ENCODE assay signal across 12 cellular contexts in genomic region chr10:122407375-122408125, GRCh38. TPM values are rescaled to one million over a fixed set of nuclear protein-coding genes. Genes with fewer than 3 reads are reported as not detected.
DNase-seq lines count a peak whose midpoint lies in the region; ATAC-seq and TF ChIP-seq lines count a peak whose summit lies in the region.
"Had no signal": no experiment of that assay in that cellular context is flagged by ENCODE, and none has a peak within 500 bp of the region (broad histone marks: within the 10 kb centered on the region; RNA-seq: fewer than 3 reads in every experiment).

No MANE protein-coding gene starts in this region.

- no peaks in the 10 kb centered on the region for H3K9me3 Mint-ChIP-seq in CD4-positive, CD25-positive, alpha-beta regulatory T cell

- H3K4me1 Mint-ChIP-seq in CD4-positive, CD25-positive, alpha-beta regulatory T cell, result peaks cover 39 to 56% (median 51%) of the 10 kb centered on the region in 4 donors

- H3K27me3 Mint-ChIP-seq in CD4-positive, CD25-positive, alpha-beta regulatory T cell, result no peaks in the 10 kb centered on the region

- peak overlapping the region; percentile 68 for H3K27ac ChIP-seq in CD4-positive, CD25-positive, alpha-beta regulatory T cell (ENCODE audit: insufficient read depth, low read length, poor library complexity, severe bottlenecking)
- H3K27ac ChIP-seq in dorsolateral prefrontal cortex, result peak overlapping the region in 58 of 59 donors; percentile 11 to 88 (median 74)
- peak overlapping the region; percentile 11 for H3K27ac ChIP-seq in skeletal muscle tissue (ENCODE audit: low read depth, low read length)
- H3K27ac ChIP-seq: ascending aorta had no signal

- H3K27me3 ChIP-seq in CD4-positive, CD25-positive, alpha-beta regulatory T cell (ENCODE audit: control insufficient read depth, insufficient read depth, low read length), result no peaks in the 10 kb centered on the region
- H3K27me3 ChIP-seq in dorsolateral prefrontal cortex (no peaks in the 10 kb centered on the region), skeletal muscle tissue (ENCODE audit: control insufficient read depth in 3 of 3, insufficient read depth in 3 of 3, low read length in 3 of 3) (no peaks in the 10 kb centered on the region)
- H3K27me3 ChIP-seq: ascending aorta had no signal

- peak overlapping the region; percentile 46 to 88 (median 86) for H3K27ac Mint-ChIP-seq in CD4-positive, CD25-positive, alpha-beta regulatory T cell

- H3K36me3 ChIP-seq in CD4-positive, CD25-positive, alpha-beta regulatory T cell (ENCODE audit: control insufficient read depth, insufficient read depth, low read length), result peaks cover 25% of the 10 kb centered on the region
- H3K36me3 ChIP-seq in skeletal muscle tissue (ENCODE audit: control insufficient read depth in 3 of 3, insufficient read depth in 3 of 3, low read length in 3 of 3), result peaks cover 3 to 26% (median 12%) of the 10 kb centered on the region in 3 donors

- H3K4me3 ChIP-seq in CD4-positive, CD25-positive, alpha-beta regulatory T cell (ENCODE audit: low read depth, low read length), result peak overlapping the region; percentile 41
- peak overlapping the region in 1 of 59 donors; percentile 6 for H3K4me3 ChIP-seq in dorsolateral prefrontal cortex
- no peak overlapping the region for H3K4me3 ChIP-seq in skeletal muscle tissue (ENCODE audit: low read length in 3 of 3)
- H3K4me3 ChIP-seq: ascending aorta had no signal

- H3K9ac ChIP-seq in skeletal muscle tissue (ENCODE audit: low read depth in 1 of 3, low read length in 3 of 3), result no peak overlapping the region

- no peak for TF ChIP-seq CTCF in dorsolateral prefrontal cortex (IDR thresholded peaks at IDR 0.05 in 54 of 56, conservative IDR thresholded peaks at IDR 0.05 in 2 of 56; ENCODE audit: low read depth in 1 of 56, partially characterized antibody in 56 of 56)

- intact Hi-C loops in dorsolateral prefrontal cortex (cut with DNase I), result no loop called here

- peak; percentile 23 to 72 (median 67) for DNase-seq in CD4-positive, CD25-positive, alpha-beta regulatory T cell
- peak; percentile 8 to 82 for DNase-seq in activated CD4-positive, alpha-beta T cell treated with anti-CD3 and anti-CD28 coated beads for 4 hours
- DNase-seq in dorsolateral prefrontal cortex (peak in 5 of 10 donors; percentile 49 to 76 (median 62)), NAMALWA (ENCODE audit: low spot score) (no peak)
- no peak for DNase-seq in NK-92 treated with Interleukin-12 subunit alpha and Interleukin-12 subunit beta, amount 100 ng/mL, for 24 hours (lab: John Stamatoyannopoulos, UW)
- DNase-seq: NCI-H187 treated with DMSO at 0.1 percent for 48 hours had no signal

- peak; percentile 37 to 77 for ATAC-seq in CD4-positive, CD25-positive, alpha-beta regulatory T cell (ENCODE audit: low read depth in 2 of 2)
- ATAC-seq in GM21526 (IDR thresholded peaks at IDR 0.05; ENCODE audit: low FRiP score, unreplicated experiment), result no peak
- ATAC-seq in GM21717 (IDR thresholded peaks at IDR 0.05; ENCODE audit: unreplicated experiment), result no peak

- H3K36me3 Mint-ChIP-seq in CD4-positive, CD25-positive, alpha-beta regulatory T cell, result peaks cover 43% of the 10 kb centered on the region

- peaks cover 49% of the 10 kb centered on the region for H3K4me1 ChIP-seq in CD4-positive, CD25-positive, alpha-beta regulatory T cell (ENCODE audit: control insufficient read depth, insufficient read depth, low read length, poor library complexity, severe bottlenecking)
- H3K4me1 ChIP-seq in skeletal muscle tissue (ENCODE audit: control insufficient read depth in 3 of 3, insufficient read depth in 3 of 3, low read length in 3 of 3), result no peaks in the 10 kb centered on the region
- H3K4me1 ChIP-seq: ascending aorta had no signal

- H3K9me3 ChIP-seq in CD4-positive, CD25-positive, alpha-beta regulatory T cell (ENCODE audit: control insufficient read depth in 2 of 2, low read length in 2 of 2), result no peaks in the 10 kb centered on the region
- no peaks in the 10 kb centered on the region for H3K9me3 ChIP-seq in skeletal muscle tissue (ENCODE audit: control insufficient read depth in 3 of 3, low read length in 3 of 3)
- H3K9me3 ChIP-seq: ascending aorta had no signal

- H3K4me3 Mint-ChIP-seq in CD4-positive, CD25-positive, alpha-beta regulatory T cell, result peak overlapping the region; percentile 16 to 72 (median 59)

RNA-seq across cellular contexts. Expression of gene PLEKHA1, which starts 33.0 kb away (rescaled TPM):
- total RNA-seq in CD4-positive, CD25-positive, alpha-beta regulatory T cell, result 35.9 TPM
- polyA plus RNA-seq in CD4-positive, CD25-positive, alpha-beta regulatory T cell, result 100 to 1,000 TPM in 2 of 4 donors, 10 to 100 TPM in 2; 77.4 to 112 (median 95.5) TPM
- 100 to 1,000 TPM in 89 of 120 experiments, 10 to 100 TPM in 31; 60.2 to 156 (median 112) TPM for total RNA-seq in dorsolateral prefrontal cortex
- total RNA-seq in skeletal muscle tissue, result 23.5 TPM

RNA-seq across cellular contexts. Expression of gene ARMS2, which starts 46.9 kb away (rescaled TPM):
- not detected for total RNA-seq in CD4-positive, CD25-positive, alpha-beta regulatory T cell
- polyA plus RNA-seq in CD4-positive, CD25-positive, alpha-beta regulatory T cell, result not detected
- 1 to 10 TPM in 1 of 120 experiments, under 1 TPM in 8, not detected in 111; 0.63 to 2.1 (median 0.83) TPM for total RNA-seq in dorsolateral prefrontal cortex
- not detected for total RNA-seq in skeletal muscle tissue
- total RNA-seq: ascending aorta, frontal cortex, mononuclear cell had no signal

RNA-seq across cellular contexts. Expression of gene HTRA1, which starts 53.8 kb away (rescaled TPM):
- not detected for total RNA-seq in CD4-positive, CD25-positive, alpha-beta regulatory T cell
- polyA plus RNA-seq in CD4-positive, CD25-positive, alpha-beta regulatory T cell, result not detected
- total RNA-seq in dorsolateral prefrontal cortex (100 to 1,000 TPM; 154 to 492 (median 263) TPM), skeletal muscle tissue (69.9 TPM)

Comparison
In these comparisons a context has a peak if more than half of its experiments do, and no peak if none do; other contexts are left out.
1. ATAC-seq: peak in CD4-positive, CD25-positive, alpha-beta regulatory T cell (2 of 2); none in GM21526 (single experiment) and GM21717 (single experiment).
2. DNase-seq: peak in CD4-positive, CD25-positive, alpha-beta regulatory T cell (3 of 3) and activated CD4-positive, alpha-beta T cell treated with anti-CD3 and anti-CD28 coated beads for 4 hours (2 of 2); none in NAMALWA (single experiment) and NK-92 treated with Interleukin-12 subunit alpha and Interleukin-12 subunit beta, amount 100 ng/mL, for 24 hours (single experiment).
3. H3K27ac ChIP-seq: peak in every context shown above with its lines; median percentile 74 in dorsolateral prefrontal cortex; 68 in CD4-positive, CD25-positive, alpha-beta regulatory T cell; 11 in skeletal muscle tissue.
4. RNA of gene HTRA1, which starts 53.8 kb away (total RNA-seq): 154 to 492 TPM in dorsolateral prefrontal cortex and 69.9 TPM in skeletal muscle tissue (single experiment); not detected in CD4-positive, CD25-positive, alpha-beta regulatory T cell (single experiment); every median in the first group is over 10 times any median in the second.